In genomic region chr1:199970125-199970524, GRCh38 we compare ENCODE assay signal across 25 cellular contexts. TPM values are rescaled to one million over a fixed set of nuclear protein-coding genes. Genes with fewer than 3 reads are reported as not detected.
DNase-seq lines count a peak whose midpoint lies in the region; ATAC-seq and TF ChIP-seq lines count a peak whose summit lies in the region.
"Had no signal": no experiment of that assay in that cellular context is flagged by ENCODE, and none has a peak within 500 bp of the region (broad histone marks: within the 10 kb centered on the region; RNA-seq: fewer than 3 reads in every experiment).

No MANE protein-coding gene starts in this region.

- H3K9me3 Mint-ChIP-seq in activated CD4-positive, alpha-beta memory T cell treated with anti-CD3 and anti-CD28 coated beads, Interleukin-2, amount 10 ng/mL, durations not matched to agents 7 days and 5 days = no peaks in the 10 kb centered on the region
- H3K9me3 Mint-ChIP-seq: CD14-positive monocyte; CD8-positive, alpha-beta memory T cell had no signal

- POLR2A ChIA-PET in HEK293 (lab: Yijun Ruan, JAX) = no interaction called here
- POLR2A ChIA-PET in activated CD4-positive, alpha-beta memory T cell treated with anti-CD3 and anti-CD28 coated beads, Interleukin-2, amount 10 ng/mL, durations not matched to agents 7 days and 5 days (lab: Charles Lee) = no interaction called here

- CTCF ChIA-PET in HEK293 (lab: Yijun Ruan, JAX) = interaction anchor here (0.6 kb wide), 1 partner anchor 282 kb away, joined by 3 read pairs; no protein-coding TSS in a partner anchor
- CTCF ChIA-PET in activated CD4-positive, alpha-beta memory T cell treated with anti-CD3 and anti-CD28 coated beads, Interleukin-2, amount 10 ng/mL, durations not matched to agents 7 days and 5 days (lab: Charles Lee) = no interaction called here

- no peak overlapping the region for H3K4me3 Mint-ChIP-seq in activated CD4-positive, alpha-beta memory T cell treated with anti-CD3 and anti-CD28 coated beads, Interleukin-2, amount 10 ng/mL, durations not matched to agents 7 days and 5 days
- H3K4me3 Mint-ChIP-seq: CD14-positive monocyte; CD4-positive, alpha-beta memory T cell; CD4-positive, CD25-positive, alpha-beta regulatory T cell; CD8-positive, alpha-beta memory T cell had no signal

- DNase-seq in middle frontal gyrus (ENCODE audit: extremely low spot score, low spot score) = no peak
- no peak for DNase-seq in activated CD4-positive, alpha-beta memory T cell treated with anti-CD3 and anti-CD28 coated beads, Interleukin-2, amount 10 ng/mL, durations not matched to agents 7 days and 5 days
- DNase-seq: 8988T; ACHN; BE2C; C1 segment of cervical spinal cord; CD4-positive, alpha-beta memory T cell; CD4-positive, CD25-positive, alpha-beta regulatory T cell; CD8-positive, alpha-beta memory T cell; COR-L47; DMS 273 treated with DMSO at 0.1 percent for 48 hours; DMS153; DMS53; DMS79; DND-41; EL; GDM1 had no signal

- no peak overlapping the region for H3K27ac ChIP-seq in HEK293 (ENCODE audit: extremely low read depth, low read depth, low read length)
- H3K27ac ChIP-seq: BLaER1 had no signal

- no peaks in the 10 kb centered on the region for H3K27me3 ChIP-seq in iPS-15b (ENCODE audit: control insufficient read depth, insufficient read depth, low read length)
- H3K27me3 ChIP-seq: BE2C, BLaER1 had no signal

- H3K36me3 ChIP-seq in HEK293 (ENCODE audit: control insufficient read depth in 2 of 2, insufficient read depth in 1 of 2, low read length in 2 of 2) (no peaks in the 10 kb centered on the region), iPS-15b (ENCODE audit: control insufficient read depth, insufficient read depth, low read length) (no peaks in the 10 kb centered on the region)
- H3K36me3 ChIP-seq: BE2C, BLaER1 had no signal

- H3K4me1 Mint-ChIP-seq in activated CD4-positive, alpha-beta memory T cell treated with anti-CD3 and anti-CD28 coated beads, Interleukin-2, amount 10 ng/mL, durations not matched to agents 7 days and 5 days = no peaks in the 10 kb centered on the region
- H3K4me1 Mint-ChIP-seq: CD14-positive monocyte; CD4-positive, alpha-beta memory T cell; CD4-positive, CD25-positive, alpha-beta regulatory T cell; CD8-positive, alpha-beta memory T cell had no signal

- H3K9ac ChIP-seq in iPS-15b (ENCODE audit: low read depth, low read length) = peak overlapping the region; percentile 9
- H3K9ac ChIP-seq: BLaER1 had no signal

- H3K36me3 Mint-ChIP-seq in activated CD4-positive, alpha-beta memory T cell treated with anti-CD3 and anti-CD28 coated beads, Interleukin-2, amount 10 ng/mL, durations not matched to agents 7 days and 5 days (ENCODE audit: low read depth) = no peaks in the 10 kb centered on the region
- H3K36me3 Mint-ChIP-seq: CD14-positive monocyte; CD4-positive, alpha-beta memory T cell; CD4-positive, CD25-positive, alpha-beta regulatory T cell; CD8-positive, alpha-beta memory T cell had no signal

- ATAC-seq in HG02970 (IDR thresholded peaks at IDR 0.05; ENCODE audit: low FRiP score, unreplicated experiment) = no peak
- ATAC-seq: GM12878 had no signal

- no peak for TF ChIP-seq CTCF in HEK293 (tag by site-specific recombination; IDR thresholded peaks at IDR 0.05)

- no peak overlapping the region for H3K27ac Mint-ChIP-seq in activated CD4-positive, alpha-beta memory T cell treated with anti-CD3 and anti-CD28 coated beads, Interleukin-2, amount 10 ng/mL, durations not matched to agents 7 days and 5 days
- H3K27ac Mint-ChIP-seq: CD14-positive monocyte; CD4-positive, alpha-beta memory T cell; CD4-positive, CD25-positive, alpha-beta regulatory T cell; CD8-positive, alpha-beta memory T cell had no signal

- H3K4me3 ChIP-seq in HEK293 (ENCODE audit: low read depth, low read length) (no peak overlapping the region), iPS-15b (ENCODE audit: low read depth, low read length) (no peak overlapping the region)
- H3K4me3 ChIP-seq: BLaER1, GM12878 had no signal

- no peaks in the 10 kb centered on the region for H3K9me3 ChIP-seq in HEK293 (ENCODE audit: control insufficient read depth, insufficient read depth, low read depth, low read length)
- no peaks in the 10 kb centered on the region for H3K9me3 ChIP-seq in iPS-15b (ENCODE audit: control insufficient read depth, insufficient read depth, low read length)
- H3K9me3 ChIP-seq: BE2C, BLaER1 had no signal

- H3K27me3 Mint-ChIP-seq in activated CD4-positive, alpha-beta memory T cell treated with anti-CD3 and anti-CD28 coated beads, Interleukin-2, amount 10 ng/mL, durations not matched to agents 7 days and 5 days = peaks cover 17% of the 10 kb centered on the region

- H3K4me1 ChIP-seq in HEK293 (ENCODE audit: control insufficient read depth, insufficient read depth, low read length) = no peaks in the 10 kb centered on the region
- H3K4me1 ChIP-seq in iPS-15b (ENCODE audit: control insufficient read depth, insufficient read depth, low read length) = no peaks in the 10 kb centered on the region
- H3K4me1 ChIP-seq: BE2C, BLaER1 had no signal

TF ChIP-seq in HEK293, 187 proteins besides CTCF, POLR2A, EP300 and RAD21:
- TF ChIP-seq ZNF513 (tag by site-specific recombination; IDR thresholded peaks at IDR 0.05) (peak; percentile 54), ZNF777 (tag by site-specific recombination; IDR thresholded peaks at IDR 0.05; ENCODE audit: borderline replicate concordance) (no peak), GLI2 (tag by site-specific recombination; IDR thresholded peaks at IDR 0.05; ENCODE audit: borderline replicate concordance, low read depth) (no peak)

RNA-seq across cellular contexts. Expression of gene NR5A2, which starts 57.4 kb away (rescaled TPM):
- total RNA-seq in activated CD4-positive, alpha-beta memory T cell treated with anti-CD3 and anti-CD28 coated beads, Interleukin-2, amount 10 ng/mL, durations not matched to agents 7 days and 5 days = under 1 TPM; 0.13 to 0.15 TPM
- total RNA-seq: A673; CD4-positive, alpha-beta memory T cell; CD4-positive, CD25-positive, alpha-beta regulatory T cell; CD8-positive, alpha-beta memory T cell; G401 had no signal
